ENCODE assay signal across 13 cellular contexts in genomic region chr2:131641414-131642206, GRCh38.
DNase-seq lines count a peak whose midpoint lies in the region; ATAC-seq and TF ChIP-seq lines count a peak whose summit lies in the region.
"Had no signal": no experiment of that assay in that cellular context is flagged by ENCODE, and none has a peak within 500 bp of the region (broad histone marks: within the 10 kb centered on the region; RNA-seq: fewer than 3 reads in every experiment).

No MANE protein-coding gene starts in this region.

- H3K4me1 ChIP-seq in SK-N-SH (ENCODE audit: control insufficient read depth in 1 of 2, insufficient read depth in 2 of 2, low read depth in 1 of 2, low read length in 1 of 2) (0 out of 4 replicates have a peak, but pooled peaks cover 0 to 4% of the 10 kb centered on the region in 2 experiments), OCI-LY7 (ENCODE audit: insufficient read depth, low read length, poor library complexity, severe bottlenecking) (peaks cover 12% of the 10 kb centered on the region), skeletal muscle satellite cell (ENCODE audit: control insufficient read depth, insufficient read depth, low read length) (peaks cover 17% of the 10 kb centered on the region)
- H3K4me1 ChIP-seq: gastrocnemius medialis, left lung had no signal

- intact Hi-C loops in OCI-LY7 (cut with micrococcal nuclease; ENCODE audit: unreplicated experiment), result no loop called here

- no peak for TF ChIP-seq EP300 in SK-N-SH (IDR thresholded peaks at IDR 0.05; ENCODE audit: borderline replicate concordance in 1 of 2, low read depth in 1 of 2, low read length in 1 of 2)

- ATAC-seq in SK-N-SH treated with all-trans-retinoic acid at 6 μM for 48 hours, result no peak
- ATAC-seq in HG03095 (IDR thresholded peaks at IDR 0.05; ENCODE audit: unreplicated experiment), result no peak
- ATAC-seq: gastrocnemius medialis, HCT116, left lung had no signal

- H3K79me2 ChIP-seq in SK-N-SH (ENCODE audit: insufficient read depth) (no peaks in the 10 kb centered on the region), OCI-LY7 (ENCODE audit: insufficient read depth, low read depth, low read length) (no peaks in the 10 kb centered on the region)

- H3K27me3 ChIP-seq in SK-N-SH (ENCODE audit: insufficient read depth), result no peaks in the 10 kb centered on the region
- H3K27me3 ChIP-seq in skeletal muscle satellite cell (ENCODE audit: control insufficient read depth, insufficient read depth, low read length), result no peaks in the 10 kb centered on the region

- no peaks in the 10 kb centered on the region for H3K9me3 ChIP-seq in SK-N-SH
- no peaks in the 10 kb centered on the region for H3K9me3 ChIP-seq in OCI-LY7 (ENCODE audit: low read length)
- no peaks in the 10 kb centered on the region for H3K9me3 ChIP-seq in skeletal muscle satellite cell (replicated peaks; ENCODE audit: low read length)
- H3K9me3 ChIP-seq: gastrocnemius medialis, left lung, neutrophil had no signal

- H4K20me1 ChIP-seq in SK-N-SH (ENCODE audit: insufficient read depth) (no peaks in the 10 kb centered on the region), OCI-LY7 (ENCODE audit: insufficient read depth, low read length) (no peaks in the 10 kb centered on the region)

- DNase-seq in SK-N-SH (no peak), OCI-LY7 (ENCODE audit: low spot score) (no peak), fibroblast of mammary gland (ENCODE audit: low read depth) (peak; percentile 54), NCI-H510A treated with DMSO at 0.1 percent for 48 hours (lab: John Stamatoyannopoulos, UW) (no peak)
- no peak for DNase-seq in activated CD4-positive, alpha-beta T cell treated with anti-CD3 and anti-CD28 coated beads, Interleukin-2, amount 50 U/mL, for 48 hours
- DNase-seq: gastrocnemius medialis, left lung had no signal

- CTCF ChIA-PET in SK-N-SH (lab: Yijun Ruan, JAX) (interaction anchor here (0.7 kb wide), 1 partner anchor 1453 kb away, joined by 3 read pairs; no protein-coding TSS in a partner anchor), OCI-LY7 (lab: Charles Lee; ENCODE audit: unreplicated experiment) (no interaction called here)

- peaks cover 4% of the 10 kb centered on the region for H3F3A ChIP-seq in SK-N-SH (replicated peaks; ENCODE audit: insufficient read depth)

- POLR2A ChIA-PET in SK-N-SH (lab: Yijun Ruan, JAX), result no interaction called here
- POLR2A ChIA-PET in OCI-LY7 (lab: Charles Lee), result interaction anchor here (0.6 kb wide), 1 partner anchor 138 kb away, joined by 3 read pairs; no protein-coding TSS in a partner anchor

- H2AFZ ChIP-seq in SK-N-SH (ENCODE audit: low read depth), result peak overlapping the region; percentile 59; the same call in 1 of the 2 replicates
- peak overlapping the region; percentile 78 for H2AFZ ChIP-seq in OCI-LY7 (ENCODE audit: low read length)

- peak overlapping the region in 1 of 2 experiments; percentile 42; a peak in 2 of 4 replicates for H3K27ac ChIP-seq in SK-N-SH (ENCODE audit: low read depth in 2 of 2, low read length in 1 of 2)
- H3K27ac ChIP-seq in OCI-LY7 (ENCODE audit: low read depth, low read length, poor library complexity, severe bottlenecking), result no peak overlapping the region
- H3K27ac ChIP-seq: gastrocnemius medialis, left lung, neutrophil, RWPE1 had no signal

- peak overlapping the region; percentile 34; the same call in 1 of the 2 replicates for H3K4me2 ChIP-seq in SK-N-SH
- H3K4me2 ChIP-seq in OCI-LY7 (ENCODE audit: low read length), result peak overlapping the region; percentile 19
- peak overlapping the region; percentile 63 for H3K4me2 ChIP-seq in skeletal muscle satellite cell (ENCODE audit: low read length)

- H3K36me3 ChIP-seq in SK-N-SH (replicated peaks in 1 of 2; ENCODE audit: control insufficient read depth in 1 of 2, insufficient read depth in 2 of 2, low read length in 1 of 2), result no peaks in the 10 kb centered on the region
- H3K36me3 ChIP-seq in OCI-LY7 (ENCODE audit: insufficient read depth, low read length), result no peaks in the 10 kb centered on the region
- no peaks in the 10 kb centered on the region for H3K36me3 ChIP-seq in skeletal muscle satellite cell (ENCODE audit: insufficient read depth, low read length)
- H3K36me3 ChIP-seq: gastrocnemius medialis, left lung, neutrophil had no signal

- H3K4me3 ChIP-seq in SK-N-SH (ENCODE audit: low read depth in 2 of 2, low read length in 1 of 2) (no peak overlapping the region; a peak in 1 of 4 replicates), OCI-LY7 (ENCODE audit: low read depth, low read length, poor library complexity, severe bottlenecking) (no peak overlapping the region), fibroblast of mammary gland (ENCODE audit: control insufficient read depth, low read depth, low read length) (no peak overlapping the region), skeletal muscle satellite cell (ENCODE audit: low read length) (peak overlapping the region; percentile 35)
- H3K4me3 ChIP-seq: gastrocnemius medialis, left lung had no signal

- TF ChIP-seq CTCF in SK-N-SH (IDR thresholded peaks at IDR 0.05), result no peak
- TF ChIP-seq CTCF in OCI-LY7 (conservative IDR thresholded peaks at IDR 0.05; ENCODE audit: low read length), result no peak
- no peak for TF ChIP-seq CTCF in fibroblast of mammary gland (conservative IDR thresholded peaks at IDR 0.05; ENCODE audit: control insufficient read depth, insufficient read depth, low read depth, low read length)

- H3K9me2 ChIP-seq in SK-N-SH, result no peaks in the 10 kb centered on the region
- H3K9me2 ChIP-seq in OCI-LY7 (ENCODE audit: insufficient read depth, low read length), result no peaks in the 10 kb centered on the region

- TF ChIP-seq RAD21 in SK-N-SH (IDR thresholded peaks at IDR 0.05; ENCODE audit: low read length), result no peak

- H3K9ac ChIP-seq in SK-N-SH (no peak overlapping the region), skeletal muscle satellite cell (ENCODE audit: low read depth, low read length) (peak overlapping the region; percentile 45)

- 53% methylated on average over 3 of the region's 3 CpGs for WGBS in SK-N-SH (ENCODE audit: low lambda C conversion rate)

- no TSS peak for BruUV-seq in OCI-LY7 (replicated peaks; lab: Mats Ljungman, UMichigan)

TF ChIP-seq in SK-N-SH, 30 proteins besides CTCF, POLR2A, EP300 and RAD21:
- no peak for TF ChIP-seq SIN3A (IDR thresholded peaks at IDR 0.05; ENCODE audit: borderline replicate concordance, low read depth, low read length)
- TF ChIP-seq USF2 (IDR thresholded peaks at IDR 0.05; ENCODE audit: borderline replicate concordance, low read depth, low read length), result no peak
- TF ChIP-seq GATA2 (CRISPR knock-in tag; IDR thresholded peaks at IDR 0.05), result no peak

TF ChIP-seq in SK-N-SH treated with all-trans-retinoic acid at 6 μM for 48 hours, 23 proteins besides CTCF, POLR2A, EP300 and RAD21:
- TF ChIP-seq GLIS3 (CRISPR knock-in tag; IDR thresholded peaks at IDR 0.05) (no peak), BACH2 (CRISPR knock-in tag; IDR thresholded peaks at IDR 0.05; ENCODE audit: borderline replicate concordance) (no peak), TCF4 (CRISPR knock-in tag; IDR thresholded peaks at IDR 0.05; ENCODE audit: borderline replicate concordance) (no peak), ARNTL (CRISPR knock-in tag; IDR thresholded peaks at IDR 0.05; ENCODE audit: borderline replicate concordance, low read depth) (no peak), TOX (CRISPR knock-in tag; IDR thresholded peaks at IDR 0.05; ENCODE audit: borderline replicate concordance) (no peak), ZFP3 (CRISPR knock-in tag; IDR thresholded peaks at IDR 0.05) (no peak), ZC3H10 (CRISPR knock-in tag; IDR thresholded peaks at IDR 0.05) (no peak), OSR1 (CRISPR knock-in tag; IDR thresholded peaks at IDR 0.05) (no peak)
